In genomic region chr2:69119104-69119503, GRCh38 we compare ENCODE assay signal across 2 cellular contexts.
TF ChIP-seq lines count a peak whose summit lies in the region.

No MANE protein-coding gene starts in this region.

TF ChIP-seq in IMR-90, 13 proteins besides CTCF, POLR2A, EP300 and RAD21:
- TF ChIP-seq BHLHE40 (IDR thresholded peaks at IDR 0.05; ENCODE audit: low read depth, low read length) (no peak), RFX5 (IDR thresholded peaks at IDR 0.05; ENCODE audit: low read depth, low read length) (no peak), MXI1 (IDR thresholded peaks at IDR 0.05; ENCODE audit: borderline replicate concordance, low read depth, low read length) (no peak), MAZ (IDR thresholded peaks at IDR 0.05; ENCODE audit: borderline replicate concordance, low read depth, low read length) (no peak), CHD1 (IDR thresholded peaks at IDR 0.05; ENCODE audit: low read depth, low read length) (no peak), SMC3 (IDR thresholded peaks at IDR 0.05; ENCODE audit: low read depth, low read length) (no peak), RCOR1 (IDR thresholded peaks at IDR 0.05; ENCODE audit: insufficient replicate concordance, low read length) (no peak), MAFK (IDR thresholded peaks at IDR 0.05; ENCODE audit: low read depth, low read length) (no peak), FOS (IDR thresholded peaks at IDR 0.05; ENCODE audit: low read depth, low read length) (no peak), USF2 (IDR thresholded peaks at IDR 0.05; ENCODE audit: low read depth, low read length) (no peak), CEBPB (IDR thresholded peaks at IDR 0.05; ENCODE audit: low read depth, low read length) (no peak), ELK1 (IDR thresholded peaks at IDR 0.05; ENCODE audit: borderline replicate concordance, low read depth, low read length) (no peak), NFE2L2 (IDR thresholded peaks at IDR 0.05; ENCODE audit: low read depth, low read length) (no peak)

TF ChIP-seq in K562, 482 proteins besides CTCF, POLR2A, EP300 and RAD21:
- TF ChIP-seq STAT6 (CRISPR knock-in tag; IDR thresholded peaks at IDR 0.05) (no peak), ZBTB9 (CRISPR knock-in tag; IDR thresholded peaks at IDR 0.05) (peak; percentile 99), USF2 (CRISPR knock-in tag; IDR thresholded peaks at IDR 0.05) (peak; percentile 22; the same call in 1 of the 2 replicates)
